11 cellular contexts compared by ENCODE assay signal in genomic region chr14:68949236-68949965, GRCh38. TPM values are rescaled to one million over a fixed set of nuclear protein-coding genes. Genes with fewer than 3 reads are reported as not detected.
DNase-seq lines count a peak whose midpoint lies in the region; ATAC-seq and TF ChIP-seq lines count a peak whose summit lies in the region.
"Had no signal": no experiment of that assay in that cellular context is flagged by ENCODE, and none has a peak within 500 bp of the region (broad histone marks: within the 10 kb centered on the region; RNA-seq: fewer than 3 reads in every experiment).

No MANE protein-coding gene starts in this region.

- H3K9me3 Mint-ChIP-seq in CD14-positive monocyte, result no peaks in the 10 kb centered on the region
- H3K9me3 Mint-ChIP-seq in WTC11, result no peaks in the 10 kb centered on the region
- H3K9me3 Mint-ChIP-seq: stimulated activated naive B cell treated with anti-CD40 and anti-IgM and Interleukin-4, amounts not matched to agents 10 μg/mL and 1 μg/mL and 100 μg/mL, for 72 hours had no signal

- H3K4me1 Mint-ChIP-seq in CD14-positive monocyte (peaks cover 78% of the 10 kb centered on the region), WTC11 (peaks cover 67% of the 10 kb centered on the region)

- ATAC-seq in WTC11, result no peak
- ATAC-seq in foreskin keratinocyte, result no peak
- no peak for ATAC-seq in gastrocnemius medialis
- no peak for ATAC-seq in left colon
- ATAC-seq in left lung, result no peak
- ATAC-seq in HG02798 (IDR thresholded peaks at IDR 0.05; ENCODE audit: poor library complexity, unreplicated experiment), result no peak
- ATAC-seq: stimulated activated naive B cell treated with anti-CD40 and anti-IgM and Interleukin-4, amounts not matched to agents 10 μg/mL and 1 μg/mL and 100 μg/mL, for 72 hours had no signal

- H3K4me1 ChIP-seq in foreskin keratinocyte, result peaks cover 85% of the 10 kb centered on the region
- H3K4me1 ChIP-seq in gastrocnemius medialis, result peaks cover 54 to 61% of the 10 kb centered on the region in 2 donors
- peaks cover 40 to 98% of the 10 kb centered on the region in 2 donors for H3K4me1 ChIP-seq in left lung

- peaks cover 0 to 2% (median 0%) of the 10 kb centered on the region in 3 donors for H3K27me3 Mint-ChIP-seq in CD14-positive monocyte (ENCODE audit: low read depth in 3 of 3)
- no peaks in the 10 kb centered on the region for H3K27me3 Mint-ChIP-seq in WTC11 (ENCODE audit: low read depth)

- CTCF ChIA-PET in WTC11 (lab: Charles Lee), result interaction anchor here (0.6 to 1.1 kb wide), 6 partner anchors 10 to 180 kb away, joined by 3 to 5 read pairs (median 3); no protein-coding TSS in a partner anchor

- DNase-seq in CD14-positive monocyte (ENCODE audit: low spot score), result no peak
- DNase-seq in WTC11 (ENCODE audit: low spot score), result no peak
- DNase-seq in foreskin keratinocyte, result no peak
- no peak for DNase-seq in gastrocnemius medialis
- no peak for DNase-seq in left colon
- DNase-seq in NCI-H2081 treated with DMSO at 0.1 percent for 48 hours (lab: John Stamatoyannopoulos, UW), result no peak
- no peak for DNase-seq in left lung
- DNase-seq: activated effector memory CD4-positive, alpha-beta T cell treated with Interleukin-2 at 50 U/mL for 16 hours; erythroblast; stimulated activated naive B cell treated with anti-CD40 and anti-IgM and Interleukin-4, amounts not matched to agents 10 μg/mL and 1 μg/mL and 100 μg/mL, for 72 hours had no signal

- H3K9me3 ChIP-seq in gastrocnemius medialis, result no peaks in the 10 kb centered on the region
- no peaks in the 10 kb centered on the region for H3K9me3 ChIP-seq in left lung

- no peaks in the 10 kb centered on the region for H3K36me3 ChIP-seq in gastrocnemius medialis
- H3K36me3 ChIP-seq in left lung, result no peaks in the 10 kb centered on the region

- intact Hi-C loops in CD14-positive monocyte (cut with micrococcal nuclease) (loop anchor here in 1 of 2 donors (5.0 kb wide), 1 partner anchor 37 kb away; no protein-coding TSS in a partner anchor), gastrocnemius medialis (cut with DNase I; ENCODE audit: low total_unique reads) (no loop called here), left colon (cut with DNase I, micrococcal nuclease) (no loop called here), left lung (cut with DNase I) (no loop called here)

- H3K27ac Mint-ChIP-seq in CD14-positive monocyte (peak overlapping the region; percentile 86 to 95 (median 92)), WTC11 (peak overlapping the region; percentile 70)
- H3K27ac Mint-ChIP-seq: stimulated activated naive B cell treated with anti-CD40 and anti-IgM and Interleukin-4, amounts not matched to agents 10 μg/mL and 1 μg/mL and 100 μg/mL, for 72 hours had no signal

- H3K4me3 Mint-ChIP-seq in CD14-positive monocyte, result no peak overlapping the region
- H3K4me3 Mint-ChIP-seq in WTC11, result no peak overlapping the region
- H3K4me3 Mint-ChIP-seq: stimulated activated naive B cell treated with anti-CD40 and anti-IgM and Interleukin-4, amounts not matched to agents 10 μg/mL and 1 μg/mL and 100 μg/mL, for 72 hours had no signal

- TF ChIP-seq CTCF in CD14-positive monocyte (IDR thresholded peaks at IDR 0.05) (no peak), WTC11 (IDR thresholded peaks at IDR 0.05) (no peak), foreskin keratinocyte (conservative IDR thresholded peaks at IDR 0.05) (no peak), gastrocnemius medialis (IDR thresholded peaks at IDR 0.05 in 4 of 5, conservative IDR thresholded peaks at IDR 0.05 in 1 of 5) (no peak), left lung (IDR thresholded peaks at IDR 0.05) (no peak)

- H3K36me3 Mint-ChIP-seq in CD14-positive monocyte (peaks cover 4 to 9% of the 10 kb centered on the region in 2 donors), WTC11 (no peaks in the 10 kb centered on the region; the same call in 1 of the 2 replicates)
- H3K36me3 Mint-ChIP-seq: stimulated activated naive B cell treated with anti-CD40 and anti-IgM and Interleukin-4, amounts not matched to agents 10 μg/mL and 1 μg/mL and 100 μg/mL, for 72 hours had no signal

- H3K27me3 ChIP-seq in foreskin keratinocyte, result no peaks in the 10 kb centered on the region
- no peaks in the 10 kb centered on the region for H3K27me3 ChIP-seq in gastrocnemius medialis
- no peaks in the 10 kb centered on the region for H3K27me3 ChIP-seq in left lung

- TF ChIP-seq POLR2A in gastrocnemius medialis (IDR thresholded peaks at IDR 0.05), result no peak

- POLR2A ChIA-PET in WTC11 (lab: Charles Lee), result interaction anchor here (0.9 to 1.4 kb wide), 2 partner anchors 21 to 31 kb away, joined by 3 read pairs; no protein-coding TSS in a partner anchor

- in situ Hi-C loops in gastrocnemius medialis (cut with MboI; ENCODE audit: low sequenced_read_pairs in 4 of 4), result no loop called here

- H3K4me3 ChIP-seq in gastrocnemius medialis, result no peak overlapping the region
- H3K4me3 ChIP-seq in left lung, result no peak overlapping the region

- H3K27ac ChIP-seq in foreskin keratinocyte (peak overlapping the region; percentile 74), gastrocnemius medialis (peak overlapping the region; percentile 52 to 75 (median 68)), left lung (peak overlapping the region in 1 of 2 donors; percentile 74)

TF ChIP-seq in WTC11, 78 proteins besides CTCF, POLR2A, EP300 and RAD21 (continues in another document):
- no peak for TF ChIP-seq ARID4B (CRISPR knock-in tag; IDR thresholded peaks at IDR 0.05; ENCODE audit: borderline replicate concordance)
- no peak for TF ChIP-seq ZNF423 (CRISPR knock-in tag; IDR thresholded peaks at IDR 0.05)
- no peak for TF ChIP-seq ETV6 (CRISPR knock-in tag; IDR thresholded peaks at IDR 0.05)
- no peak for TF ChIP-seq FOXJ3 (CRISPR knock-in tag; IDR thresholded peaks at IDR 0.05; ENCODE audit: borderline replicate concordance)
- TF ChIP-seq, protein P1, sequence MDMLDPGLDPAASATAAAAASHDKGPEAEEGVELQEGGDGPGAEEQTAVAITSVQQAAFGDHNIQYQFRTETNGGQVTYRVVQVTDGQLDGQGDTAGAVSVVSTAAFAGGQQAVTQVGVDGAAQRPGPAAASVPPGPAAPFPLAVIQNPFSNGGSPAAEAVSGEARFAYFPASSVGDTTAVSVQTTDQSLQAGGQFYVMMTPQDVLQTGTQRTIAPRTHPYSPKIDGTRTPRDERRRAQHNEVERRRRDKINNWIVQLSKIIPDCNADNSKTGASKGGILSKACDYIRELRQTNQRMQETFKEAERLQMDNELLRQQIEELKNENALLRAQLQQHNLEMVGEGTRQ (CRISPR knock-in tag; IDR thresholded peaks at IDR 0.05), result no peak
- TF ChIP-seq NFE2L1 (CRISPR knock-in tag; IDR thresholded peaks at IDR 0.05), result no peak
- TF ChIP-seq, protein P2, sequence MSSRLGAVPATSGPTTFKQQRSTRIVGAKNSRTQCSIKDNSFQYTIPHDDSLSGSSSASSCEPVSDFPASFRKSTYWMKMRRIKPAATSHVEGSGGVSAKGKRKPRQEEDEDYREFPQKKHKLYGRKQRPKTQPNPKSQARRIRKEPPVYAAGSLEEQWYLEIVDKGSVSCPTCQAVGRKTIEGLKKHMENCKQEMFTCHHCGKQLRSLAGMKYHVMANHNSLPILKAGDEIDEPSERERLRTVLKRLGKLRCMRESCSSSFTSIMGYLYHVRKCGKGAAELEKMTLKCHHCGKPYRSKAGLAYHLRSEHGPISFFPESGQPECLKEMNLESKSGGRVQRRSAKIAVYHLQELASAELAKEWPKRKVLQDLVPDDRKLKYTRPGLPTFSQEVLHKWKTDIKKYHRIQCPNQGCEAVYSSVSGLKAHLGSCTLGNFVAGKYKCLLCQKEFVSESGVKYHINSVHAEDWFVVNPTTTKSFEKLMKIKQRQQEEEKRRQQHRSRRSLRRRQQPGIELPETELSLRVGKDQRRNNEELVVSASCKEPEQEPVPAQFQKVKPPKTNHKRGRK (CRISPR knock-in tag; IDR thresholded peaks at IDR 0.05; ENCODE audit: borderline replicate concordance), result no peak
- TF ChIP-seq ATF3 (CRISPR knock-in tag; conservative IDR thresholded peaks at IDR 0.05), result no peak
- no peak for TF ChIP-seq ZBTB21 (CRISPR knock-in tag; IDR thresholded peaks at IDR 0.05; ENCODE audit: borderline replicate concordance)

RNA-seq across cellular contexts. Expression of gene ACTN1, which starts 29.7 kb away (rescaled TPM):
- 10 to 100 TPM; 41.4 to 75.0 TPM for polyA plus RNA-seq in CD14-positive monocyte
- total RNA-seq in WTC11 (2021), result 196 to 198 TPM (median 197 TPM) in 3 replicates
- 687 and 748 TPM in 2 replicates for total RNA-seq in foreskin keratinocyte
- polyA plus RNA-seq in foreskin keratinocyte, result 401 and 426 TPM in 2 replicates
- 10 to 100 TPM; 10.0 to 17.3 (median 14.1) TPM for total RNA-seq in gastrocnemius medialis
- total RNA-seq in left colon, result 100 to 1,000 TPM in 1 of 2 donors, 10 to 100 TPM in 1; 89.9 to 132 TPM
- total RNA-seq in left lung, result 100 to 1,000 TPM; 164 to 225 TPM

Comparison
In these comparisons a context has a peak if more than half of its experiments do, and no peak if none do; other contexts are left out.
1. RNA of gene ACTN1, which starts 29.7 kb away (total RNA-seq): 687 to 748 TPM in foreskin keratinocyte, 164 to 225 TPM in left lung, 196 to 198 TPM in WTC11 and 89.9 to 132 TPM in left colon; 10.0 to 17.3 TPM in gastrocnemius medialis; every median in the first group is over 4 times any median in the second.